10 cellular contexts compared by ENCODE assay signal in genomic region chr1:228151526-228151925, GRCh38. TPM values are rescaled to one million over a fixed set of nuclear protein-coding genes. Genes with fewer than 3 reads are reported as not detected.
DNase-seq lines count a peak whose midpoint lies in the region; ATAC-seq and TF ChIP-seq lines count a peak whose summit lies in the region.
"Had no signal": no experiment of that assay in that cellular context is flagged by ENCODE, and none has a peak within 500 bp of the region (broad histone marks: within the 10 kb centered on the region; RNA-seq: fewer than 3 reads in every experiment).

No MANE protein-coding gene starts in this region.

- peaks cover 8% of the 10 kb centered on the region for H3K4me1 Mint-ChIP-seq in T-helper 2 cell treated with Interferon-gamma antibody and Interleukin-4, amounts not matched to agents 5 μg/mL and 100 μg/mL, for 36 hours (ENCODE audit: low read depth)
- peaks cover 8% of the 10 kb centered on the region for H3K4me1 Mint-ChIP-seq in stimulated activated memory B cell treated with anti-CD40 and anti-IgM and Interleukin-4, amounts not matched to agents 10 μg/mL and 1 μg/mL and 100 μg/mL, for 72 hours

- ATAC-seq in left lobe of liver, result peak; percentile 4
- peak; percentile 6 for ATAC-seq in stimulated activated memory B cell treated with anti-CD40 and anti-IgM and Interleukin-4, amounts not matched to agents 10 μg/mL and 1 μg/mL and 100 μg/mL, for 72 hours
- ATAC-seq in GM21576 (IDR thresholded peaks at IDR 0.05; ENCODE audit: unreplicated experiment), result no peak

- peak overlapping the region; percentile 17 for H3K27ac Mint-ChIP-seq in T-helper 2 cell treated with Interferon-gamma antibody and Interleukin-4, amounts not matched to agents 5 μg/mL and 100 μg/mL, for 36 hours
- no peak overlapping the region for H3K27ac Mint-ChIP-seq in stimulated activated memory B cell treated with anti-CD40 and anti-IgM and Interleukin-4, amounts not matched to agents 10 μg/mL and 1 μg/mL and 100 μg/mL, for 72 hours

- no peaks in the 10 kb centered on the region for H3K9me3 Mint-ChIP-seq in T-helper 2 cell treated with Interferon-gamma antibody and Interleukin-4, amounts not matched to agents 5 μg/mL and 100 μg/mL, for 36 hours
- H3K9me3 Mint-ChIP-seq in stimulated activated memory B cell treated with anti-CD40 and anti-IgM and Interleukin-4, amounts not matched to agents 10 μg/mL and 1 μg/mL and 100 μg/mL, for 72 hours, result no peaks in the 10 kb centered on the region

- H3K36me3 Mint-ChIP-seq in T-helper 2 cell treated with Interferon-gamma antibody and Interleukin-4, amounts not matched to agents 5 μg/mL and 100 μg/mL, for 36 hours (ENCODE audit: low read depth), result no peaks in the 10 kb centered on the region
- H3K36me3 Mint-ChIP-seq in stimulated activated memory B cell treated with anti-CD40 and anti-IgM and Interleukin-4, amounts not matched to agents 10 μg/mL and 1 μg/mL and 100 μg/mL, for 72 hours, result no peaks in the 10 kb centered on the region

- no peak for TF ChIP-seq CTCF in GM06990 (IDR thresholded peaks at IDR 0.05; ENCODE audit: insufficient read depth, low read length, poor library complexity, severe bottlenecking)

- no peak overlapping the region for H3K4me3 ChIP-seq in GM06990 (replicated peaks; ENCODE audit: low read depth, low read length)

- H3K4me3 Mint-ChIP-seq in T-helper 2 cell treated with Interferon-gamma antibody and Interleukin-4, amounts not matched to agents 5 μg/mL and 100 μg/mL, for 36 hours, result no peak overlapping the region
- H3K4me3 Mint-ChIP-seq in stimulated activated memory B cell treated with anti-CD40 and anti-IgM and Interleukin-4, amounts not matched to agents 10 μg/mL and 1 μg/mL and 100 μg/mL, for 72 hours, result no peak overlapping the region

- no peaks in the 10 kb centered on the region for H3K27me3 Mint-ChIP-seq in T-helper 2 cell treated with Interferon-gamma antibody and Interleukin-4, amounts not matched to agents 5 μg/mL and 100 μg/mL, for 36 hours (ENCODE audit: low read depth)
- peaks cover 2% of the 10 kb centered on the region for H3K27me3 Mint-ChIP-seq in stimulated activated memory B cell treated with anti-CD40 and anti-IgM and Interleukin-4, amounts not matched to agents 10 μg/mL and 1 μg/mL and 100 μg/mL, for 72 hours

- H3K36me3 ChIP-seq in GM06990 (ENCODE audit: control insufficient read depth, insufficient read depth, low read length), result peaks cover 23% of the 10 kb centered on the region

- DNase-seq in GM06990 (ENCODE audit: extremely low read depth, insufficient read length) (peak; percentile 8), left lobe of liver (ENCODE audit: low spot score) (no peak), cerebellum (ENCODE audit: low spot score) (no peak), SKM-1 treated with dmso at 0.1 percent for 144 hours (lab: John Stamatoyannopoulos, UW; ENCODE audit: unreplicated experiment) (no peak), kidney tubule cell (ENCODE audit: low spot score) (no peak)
- no peak for DNase-seq in T-helper 2 cell treated with Interferon-gamma antibody and Interleukin-4, amounts not matched to agents 5 μg/mL and 100 μg/mL, for 36 hours (ENCODE audit: low spot score)
- DNase-seq: DMS53, NCI-H774 had no signal

- H3K27me3 ChIP-seq in GM06990 (replicated peaks; ENCODE audit: control insufficient read depth, insufficient read depth, low read length), result no peaks in the 10 kb centered on the region

RNA-seq across cellular contexts. Expression of gene GJC2, which starts 1.8 kb away (rescaled TPM):
- total RNA-seq in left lobe of liver (0.50 TPM), cerebellum (0.73 TPM)

RNA-seq across cellular contexts. Expression of gene GUK1, which starts 11.4 kb away (rescaled TPM):
- total RNA-seq in left lobe of liver (128 TPM), cerebellum (94.1 TPM)

RNA-seq across cellular contexts. Expression of gene IBA57, which starts 14.1 kb away (rescaled TPM):
- total RNA-seq in left lobe of liver, result 9.8 TPM
- total RNA-seq in cerebellum, result 10.8 TPM

RNA-seq across cellular contexts. Expression of gene MRPL55, which starts 42.4 kb away (rescaled TPM):
- total RNA-seq in left lobe of liver, result 38.0 TPM
- total RNA-seq in cerebellum, result 27.8 TPM

RNA-seq across cellular contexts. Expression of gene C1orf35, which starts 48.4 kb away (rescaled TPM):
- total RNA-seq in left lobe of liver (6.9 TPM), cerebellum (4.5 TPM)
